37 cellular contexts compared by ENCODE assay signal in the genomic region with DNA sequence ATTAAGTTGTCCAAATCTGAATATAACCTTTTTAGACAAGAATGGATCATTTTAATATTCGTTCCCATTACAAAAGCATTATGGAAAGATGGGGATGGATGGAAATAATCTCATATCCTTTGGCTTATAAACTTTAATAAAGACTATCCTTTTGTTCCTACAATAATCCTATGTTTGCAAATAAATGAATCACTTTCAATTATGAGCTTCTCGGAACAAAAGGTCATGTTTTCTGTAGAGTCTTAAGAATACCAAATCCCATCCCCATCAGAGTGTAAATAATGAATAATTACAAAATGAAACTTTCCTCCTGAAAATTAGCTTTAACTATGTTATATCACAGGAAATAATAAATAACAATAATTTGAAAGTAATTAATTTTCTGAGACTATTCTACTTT.
"Had no signal": no experiment of that assay in that cellular context is flagged by ENCODE, and none has a peak within 500 bp of the region (broad histone marks: within the 10 kb centered on the region; RNA-seq: fewer than 3 reads in every experiment).

No MANE protein-coding gene starts in this region.

- DNase-seq: activated B cell treated with CpG ODN at 0.5 μM for 24 hours; activated CD4-positive, alpha-beta memory T cell treated with anti-CD3 and anti-CD28 coated beads for 36 hours; activated CD4-positive, alpha-beta T cell treated with anti-CD3 and anti-CD28 coated beads for 4 hours; activated CD4-positive, alpha-beta T cell treated with anti-CD3 and anti-CD28 coated beads, Interleukin-2, amount 10 ng/mL, durations not matched to agents 24 days and 14 days; activated CD4-positive, alpha-beta T cell treated with anti-CD3 and anti-CD28 coated beads, Interleukin-2, amount 50 U/mL, for 1 hour; activated CD4-positive, alpha-beta T cell treated with anti-CD3 and anti-CD28 coated beads, Interleukin-2, amount 50 U/mL, for 4 hours; activated CD4-positive, CD25-positive, alpha-beta regulatory T cell treated with anti-CD3 and anti-CD28 coated beads, Interleukin-2, amount 50 U/mL, for 72 hours; activated CD8-positive, alpha-beta memory T cell treated with anti-CD3 and anti-CD28 coated beads, Interleukin-2, amount 50 U/mL, for 4 hours; activated CD8-positive, alpha-beta T cell treated with anti-CD3 and anti-CD28 coated beads for 36 hours; activated effector memory CD4-positive, alpha-beta T cell treated with anti-CD3 and anti-CD28 coated beads, Interleukin-2, amount 50 U/mL, for 16 hours; activated gamma-delta T cell treated with Interleukin-2 at 50 U/mL for 16 hours; activated naive CD4-positive, alpha-beta T cell; activated naive CD4-positive, alpha-beta T cell treated with anti-CD3 and anti-CD28 coated beads for 36 hours; activated naive CD4-positive, alpha-beta T cell treated with anti-CD3 and anti-CD28 coated beads, Interleukin-2, amount 50 U/mL, for 16 hours; activated naive CD8-positive, alpha-beta T cell treated with anti-CD3 and anti-CD28 coated beads for 36 hours; activated T-cell treated with anti-CD3 and anti-CD28 coated beads for 4 hours; activated T-cell treated with anti-CD3 and anti-CD28 coated beads, Interleukin-2, amount 50 U/mL, for 1 hour; activated T-cell treated with anti-CD3 and anti-CD28 coated beads, Interleukin-2, amount 50 U/mL, for 4 hours; activated T-cell treated with anti-CD3 and anti-CD28 coated beads, Interleukin-2, amount 50 U/mL, for 72 hours; adrenal gland; amniotic stem cell; aorta; body of pancreas; brain microvascular endothelial cell; central memory CD4-positive, alpha-beta T cell; T-helper 1 cell; T-helper 2 cell; T-helper 9 cell had no signal

- FAIRE-seq: astrocyte, TTC549 had no signal

- H3K9me3 Mint-ChIP-seq: activated B cell treated with CpG ODN at 0.5 μM for 24 hours; activated CD4-positive, alpha-beta memory T cell treated with anti-CD3 and anti-CD28 coated beads for 36 hours; activated CD4-positive, alpha-beta T cell treated with anti-CD3 and anti-CD28 coated beads, Interleukin-2, amount 10 ng/mL, durations not matched to agents 24 days and 14 days; activated CD8-positive, alpha-beta T cell treated with anti-CD3 and anti-CD28 coated beads for 36 hours; activated naive CD4-positive, alpha-beta T cell treated with anti-CD3 and anti-CD28 coated beads for 36 hours; activated naive CD8-positive, alpha-beta T cell treated with anti-CD3 and anti-CD28 coated beads for 36 hours; activated T-cell treated with anti-CD3 and anti-CD28 coated beads, Interleukin-2, amount 50 U/mL, for 4 hours; activated T-helper 1 cell treated with anti-CD3 and anti-CD28 coated beads, Interleukin-12 subunit alpha, Interleukin-12 subunit beta, Interleukin-2, Interleukin-4 antibody, amounts not matched to agents 30 ng/mL and 10 ng/mL and 1 ng/mL, durations not matched to agents 14 hours and 24 hours and 36 hours; T-helper 1 cell treated with Interleukin-12 subunit alpha and Interleukin-12 subunit beta and Interleukin-4 antibody, amounts not matched to agents 30 μg/mL and 1 μg/mL, for 36 hours; T-helper 2 cell treated with Interferon-gamma antibody and Interleukin-4, amounts not matched to agents 5 μg/mL and 100 μg/mL, for 36 hours had no signal

- H3K4me3 Mint-ChIP-seq: activated B cell treated with CpG ODN at 0.5 μM for 24 hours; activated CD4-positive, alpha-beta memory T cell treated with anti-CD3 and anti-CD28 coated beads for 36 hours; activated CD4-positive, alpha-beta T cell treated with anti-CD3 and anti-CD28 coated beads, Interleukin-2, amount 10 ng/mL, durations not matched to agents 24 days and 14 days; activated CD8-positive, alpha-beta T cell treated with anti-CD3 and anti-CD28 coated beads for 36 hours; activated naive CD4-positive, alpha-beta T cell treated with anti-CD3 and anti-CD28 coated beads for 36 hours; activated naive CD8-positive, alpha-beta T cell treated with anti-CD3 and anti-CD28 coated beads for 36 hours; activated T-cell treated with anti-CD3 and anti-CD28 coated beads, Interleukin-2, amount 50 U/mL, for 4 hours; activated T-cell treated with anti-CD3 and anti-CD28 coated beads, Interleukin-2, amount 50 U/mL, for 72 hours; activated T-helper 1 cell treated with anti-CD3 and anti-CD28 coated beads, Interleukin-12 subunit alpha, Interleukin-12 subunit beta, Interleukin-2, Interleukin-4 antibody, amounts not matched to agents 30 ng/mL and 10 ng/mL and 1 ng/mL, durations not matched to agents 14 hours and 24 hours and 36 hours; activated T-helper 17 cell treated with anti-CD3 and anti-CD28 coated beads, Interleukin-2, amount 50 U/mL, for 72 hours; T-helper 1 cell treated with Interleukin-12 subunit alpha and Interleukin-12 subunit beta and Interleukin-4 antibody, amounts not matched to agents 30 μg/mL and 1 μg/mL, for 36 hours; T-helper 2 cell treated with Interferon-gamma antibody and Interleukin-4, amounts not matched to agents 5 μg/mL and 100 μg/mL, for 36 hours had no signal

- H3K27ac Mint-ChIP-seq: activated B cell treated with CpG ODN at 0.5 μM for 24 hours; activated CD4-positive, alpha-beta memory T cell treated with anti-CD3 and anti-CD28 coated beads for 36 hours; activated CD4-positive, alpha-beta T cell treated with anti-CD3 and anti-CD28 coated beads, Interleukin-2, amount 10 ng/mL, durations not matched to agents 24 days and 14 days; activated CD8-positive, alpha-beta T cell treated with anti-CD3 and anti-CD28 coated beads for 36 hours; activated naive CD4-positive, alpha-beta T cell treated with anti-CD3 and anti-CD28 coated beads for 36 hours; activated naive CD4-positive, alpha-beta T cell treated with anti-CD3 and anti-CD28 coated beads, Interleukin-2, amount 50 U/mL, for 72 hours; activated naive CD8-positive, alpha-beta T cell treated with anti-CD3 and anti-CD28 coated beads for 36 hours; activated T-cell treated with anti-CD3 and anti-CD28 coated beads, Interleukin-2, amount 50 U/mL, for 72 hours; activated T-helper 1 cell treated with anti-CD3 and anti-CD28 coated beads, Interleukin-12 subunit alpha, Interleukin-12 subunit beta, Interleukin-2, Interleukin-4 antibody, amounts not matched to agents 30 ng/mL and 10 ng/mL and 1 ng/mL, durations not matched to agents 14 hours and 24 hours and 36 hours; activated T-helper 17 cell treated with anti-CD3 and anti-CD28 coated beads, Interleukin-2, amount 50 U/mL, for 72 hours; T-helper 1 cell treated with Interleukin-12 subunit alpha and Interleukin-12 subunit beta and Interleukin-4 antibody, amounts not matched to agents 30 μg/mL and 1 μg/mL, for 36 hours; T-helper 2 cell treated with Interferon-gamma antibody and Interleukin-4, amounts not matched to agents 5 μg/mL and 100 μg/mL, for 36 hours had no signal

- H3K36me3 Mint-ChIP-seq: activated CD4-positive, alpha-beta memory T cell treated with anti-CD3 and anti-CD28 coated beads for 36 hours; activated naive CD4-positive, alpha-beta T cell treated with anti-CD3 and anti-CD28 coated beads, Interleukin-2, amount 50 U/mL, for 72 hours; activated naive CD8-positive, alpha-beta T cell treated with anti-CD3 and anti-CD28 coated beads for 36 hours had no signal

- H3K9me3 ChIP-seq: adrenal gland, body of pancreas, breast epithelium had no signal

- H3K27me3 ChIP-seq: adrenal gland, body of pancreas, brain microvascular endothelial cell, breast epithelium had no signal

- H3K4me1 Mint-ChIP-seq: activated B cell treated with CpG ODN at 0.5 μM for 24 hours; activated CD4-positive, alpha-beta T cell treated with anti-CD3 and anti-CD28 coated beads, Interleukin-2, amount 10 ng/mL, durations not matched to agents 24 days and 14 days; activated naive CD8-positive, alpha-beta T cell treated with anti-CD3 and anti-CD28 coated beads for 36 hours; activated T-helper 17 cell treated with anti-CD3 and anti-CD28 coated beads, Interleukin-2, amount 50 U/mL, for 72 hours had no signal

- H3K36me3 ChIP-seq: adrenal gland, brain microvascular endothelial cell, breast epithelium had no signal

- H3K27ac ChIP-seq: adrenal gland, body of pancreas, brain microvascular endothelial cell, breast epithelium, VCaP had no signal

- H3K27me3 Mint-ChIP-seq: activated B cell treated with CpG ODN at 0.5 μM for 24 hours; activated CD4-positive, alpha-beta memory T cell treated with anti-CD3 and anti-CD28 coated beads for 36 hours; activated CD4-positive, alpha-beta T cell treated with anti-CD3 and anti-CD28 coated beads, Interleukin-2, amount 10 ng/mL, durations not matched to agents 24 days and 14 days; activated CD8-positive, alpha-beta T cell treated with anti-CD3 and anti-CD28 coated beads for 36 hours; activated T-helper 17 cell treated with anti-CD3 and anti-CD28 coated beads, Interleukin-2, amount 50 U/mL, for 72 hours had no signal

- ATAC-seq: activated CD8-positive, alpha-beta T cell treated with anti-CD3 and anti-CD28 coated beads for 36 hours; activated naive CD4-positive, alpha-beta T cell treated with anti-CD3 and anti-CD28 coated beads, Interleukin-2, amount 50 U/mL, for 72 hours; activated T-cell treated with anti-CD3 and anti-CD28 coated beads, Interleukin-2, amount 50 U/mL, for 4 hours; activated T-cell treated with anti-CD3 and anti-CD28 coated beads, Interleukin-2, amount 50 U/mL, for 72 hours; activated T-helper 17 cell treated with anti-CD3 and anti-CD28 coated beads, Interleukin-2, amount 50 U/mL, for 72 hours; body of pancreas had no signal

- H3K4me1 ChIP-seq: body of pancreas had no signal

- H3K4me3 ChIP-seq: adrenal gland, body of pancreas, breast epithelium had no signal
